20 cellular contexts compared by ENCODE assay signal in the genomic region with DNA sequence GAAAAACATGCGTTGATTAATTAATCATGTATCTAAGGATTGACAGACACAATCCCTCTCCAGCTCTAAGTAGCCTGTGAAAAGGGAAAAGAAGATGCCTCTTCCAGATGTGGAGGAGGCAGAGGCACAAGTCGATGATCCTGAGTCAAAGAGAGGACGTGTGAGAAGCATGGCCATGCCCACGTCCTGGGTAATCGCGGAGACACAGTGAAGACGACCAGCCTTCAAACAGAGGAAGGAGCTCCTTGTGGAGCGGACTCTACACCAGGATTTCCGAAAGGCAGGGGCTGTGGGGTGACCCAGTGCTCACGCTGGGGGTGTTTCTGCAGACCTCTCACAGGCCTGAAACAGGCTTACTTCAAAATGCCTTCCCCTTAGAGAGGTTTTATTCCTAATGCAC.
DNase-seq lines count a peak whose midpoint lies in the region; ATAC-seq and TF ChIP-seq lines count a peak whose summit lies in the region.
"Had no signal": no experiment of that assay in that cellular context is flagged by ENCODE, and none has a peak within 500 bp of the region (broad histone marks: within the 10 kb centered on the region; RNA-seq: fewer than 3 reads in every experiment).

No MANE protein-coding gene starts in this region.

- DNase-seq in heart right ventricle = no peak
- no peak for DNase-seq in Right ventricle myocardium superior
- DNase-seq in mucosa of gallbladder (ENCODE audit: low spot score) = peak; percentile 7
- DNase-seq in spleen = no peak
- no peak for DNase-seq in aorta
- no peak for DNase-seq in Calu3
- no peak for DNase-seq in SW480 (ENCODE audit: low spot score)
- DNase-seq: activated CD4-positive, alpha-beta T cell treated with anti-CD3 and anti-CD28 coated beads, Interleukin-2, amount 50 U/mL, for 1 hour; AML-193; body of pancreas; DMS79; endodermal cell; mucosa of descending colon; NCI-H1436 treated with DMSO at 0.1 percent for 48 hours; NCI-H524 treated with DMSO at 0.1 percent for 48 hours had no signal

- TF ChIP-seq CTCF in heart right ventricle (IDR thresholded peaks at IDR 0.05) (no peak), spleen (IDR thresholded peaks at IDR 0.05 in 8 of 11, conservative IDR thresholded peaks at IDR 0.05 in 3 of 11) (no peak), Calu3 (IDR thresholded peaks at IDR 0.05; ENCODE audit: unreplicated experiment) (no peak)

- no peaks in the 10 kb centered on the region for H3K36me3 Mint-ChIP-seq in Calu3 (ENCODE audit: insufficient read depth, unreplicated experiment)
- no peaks in the 10 kb centered on the region for H3K36me3 Mint-ChIP-seq in stimulated activated memory B cell treated with anti-CD40 and anti-IgM and Interleukin-4, amounts not matched to agents 10 μg/mL and 1 μg/mL and 100 μg/mL, for 72 hours
- H3K36me3 Mint-ChIP-seq: activated naive CD8-positive, alpha-beta T cell had no signal

- peaks cover 45 to 100% (median 95%) of the 10 kb centered on the region in 9 donors for H3K4me1 ChIP-seq in heart right ventricle
- peaks cover 0 to 77% (median 40%) of the 10 kb centered on the region in 6 donors for H3K4me1 ChIP-seq in spleen
- H3K4me1 ChIP-seq in aorta (ENCODE audit: control insufficient read depth in 1 of 2, insufficient read depth in 2 of 2, low read length in 2 of 2) = peaks cover 4 to 5% of the 10 kb centered on the region in 2 donors

- H3K27ac ChIP-seq in heart right ventricle (peak overlapping the region; percentile 51 to 89 (median 72)), spleen (peak overlapping the region in 7 of 8 donors; percentile 17 to 67 (median 57)), aorta (ENCODE audit: low read depth in 1 of 2, low read length in 2 of 2) (peak overlapping the region; percentile 14 to 61)
- H3K27ac ChIP-seq: body of pancreas, neutrophil had no signal

- no peak for ATAC-seq in heart right ventricle
- no peak for ATAC-seq in Right ventricle myocardium superior (ENCODE audit: poor library complexity)
- no peak for ATAC-seq in aorta (ENCODE audit: low FRiP score)
- ATAC-seq in stimulated activated memory B cell treated with anti-CD40 and anti-IgM and Interleukin-4, amounts not matched to agents 10 μg/mL and 1 μg/mL and 100 μg/mL, for 72 hours = no peak
- ATAC-seq: activated T-helper 17 cell treated with anti-CD3 and anti-CD28 coated beads, Interleukin-2, amount 50 U/mL, for 72 hours; body of pancreas; mucosa of descending colon had no signal

- CTCF ChIA-PET in Calu3 (lab: Charles Lee) = no interaction called here

- no peaks in the 10 kb centered on the region for H3K27me3 Mint-ChIP-seq in Calu3 (ENCODE audit: unreplicated experiment)
- peaks cover 15% of the 10 kb centered on the region for H3K27me3 Mint-ChIP-seq in stimulated activated memory B cell treated with anti-CD40 and anti-IgM and Interleukin-4, amounts not matched to agents 10 μg/mL and 1 μg/mL and 100 μg/mL, for 72 hours

- H3K36me3 ChIP-seq in heart right ventricle (peaks cover 0 to 30% (median 0%) of the 10 kb centered on the region in 9 donors), spleen (peaks cover 0 to 9% (median 0%) of the 10 kb centered on the region in 6 donors), aorta (ENCODE audit: control insufficient read depth in 1 of 2, insufficient read depth in 2 of 2, low read length in 1 of 2) (no peaks in the 10 kb centered on the region)
- H3K36me3 ChIP-seq: neutrophil had no signal

- no peaks in the 10 kb centered on the region for H3K9me3 Mint-ChIP-seq in Calu3 (ENCODE audit: low read depth, unreplicated experiment)
- no peaks in the 10 kb centered on the region for H3K9me3 Mint-ChIP-seq in stimulated activated memory B cell treated with anti-CD40 and anti-IgM and Interleukin-4, amounts not matched to agents 10 μg/mL and 1 μg/mL and 100 μg/mL, for 72 hours
- H3K9me3 Mint-ChIP-seq: activated T-helper 17 cell treated with anti-CD3 and anti-CD28 coated beads, Interleukin-2, amount 50 U/mL, for 72 hours; endodermal cell; T-helper 1 cell treated with Interleukin-12 subunit alpha and Interleukin-12 subunit beta and Interleukin-4 antibody, amounts not matched to agents 30 μg/mL and 1 μg/mL, for 36 hours had no signal

- H3K9me3 ChIP-seq in heart right ventricle (no peaks in the 10 kb centered on the region), spleen (no peaks in the 10 kb centered on the region), aorta (ENCODE audit: control insufficient read depth, low read length) (no peaks in the 10 kb centered on the region)
- H3K9me3 ChIP-seq: body of pancreas, mucosa of descending colon, neutrophil had no signal

- H3K4me3 ChIP-seq in heart right ventricle (no peak overlapping the region), spleen (no peak overlapping the region), aorta (ENCODE audit: low read length in 2 of 2) (no peak overlapping the region)
- H3K4me3 ChIP-seq: body of pancreas, mucosa of descending colon had no signal

- intact Hi-C loops in heart right ventricle (cut with DNase I) = loop anchor here in 3 of 10 donors (5.0 to 10.0 kb wide), 3 partner anchors 68 to 176 kb away; partner anchors contain the start of genes COL4A1 (in 2 of the 3) and COL4A2 (in 2 of the 3)
- intact Hi-C loops in Right ventricle myocardium superior (cut with DNase I) = no loop called here
- intact Hi-C loops in spleen (cut with DNase I; ENCODE audit: low total_unique reads) = no loop called here
- intact Hi-C loops in aorta (cut with DNase I) = loop anchor here in 1 of 2 donors (5.0 kb wide), 1 partner anchor 71 kb away; the partner anchor contains the start of genes COL4A1 and COL4A2
- intact Hi-C loops in Calu3 (cut with micrococcal nuclease; ENCODE audit: unreplicated experiment) = no loop called here

- H3K4me1 Mint-ChIP-seq in Calu3 (ENCODE audit: low read depth, unreplicated experiment) = no peaks in the 10 kb centered on the region
- H3K4me1 Mint-ChIP-seq in stimulated activated memory B cell treated with anti-CD40 and anti-IgM and Interleukin-4, amounts not matched to agents 10 μg/mL and 1 μg/mL and 100 μg/mL, for 72 hours = no peaks in the 10 kb centered on the region
- H3K4me1 Mint-ChIP-seq: activated T-helper 17 cell treated with anti-CD3 and anti-CD28 coated beads, Interleukin-2, amount 50 U/mL, for 72 hours had no signal

- H3K27me3 ChIP-seq in heart right ventricle (no peaks in the 10 kb centered on the region), spleen (replicated peaks in 1 of 7) (peaks cover 0 to 22% (median 0%) of the 10 kb centered on the region in 7 donors), aorta (ENCODE audit: control insufficient read depth in 1 of 2, insufficient read depth in 2 of 2, low read length in 1 of 2) (no peaks in the 10 kb centered on the region)
- H3K27me3 ChIP-seq: body of pancreas had no signal

- 69 to 71% methylated on average over 10 of the region's 10 CpGs for WGBS in heart right ventricle, 2 donors
- 63 to 85% (median 68%) methylated on average over 10 of the region's 10 CpGs for WGBS in spleen, 5 donors
- WGBS in aorta, 2 donors = 62 to 72% methylated on average over 10 of the region's 10 CpGs

- H3K27ac Mint-ChIP-seq in Calu3 (ENCODE audit: unreplicated experiment) = no peak overlapping the region
- no peak overlapping the region for H3K27ac Mint-ChIP-seq in stimulated activated memory B cell treated with anti-CD40 and anti-IgM and Interleukin-4, amounts not matched to agents 10 μg/mL and 1 μg/mL and 100 μg/mL, for 72 hours
- H3K27ac Mint-ChIP-seq: activated naive CD8-positive, alpha-beta T cell; activated T-helper 17 cell treated with anti-CD3 and anti-CD28 coated beads, Interleukin-2, amount 50 U/mL, for 72 hours; endodermal cell; T-helper 1 cell treated with Interleukin-12 subunit alpha and Interleukin-12 subunit beta and Interleukin-4 antibody, amounts not matched to agents 30 μg/mL and 1 μg/mL, for 36 hours had no signal

- BruUV-seq in Calu3 (replicated peaks; lab: Mats Ljungman, UMichigan) = no TSS peak

- H3K4me3 Mint-ChIP-seq in Calu3 (ENCODE audit: low read depth, unreplicated experiment) = no peak overlapping the region
- H3K4me3 Mint-ChIP-seq in stimulated activated memory B cell treated with anti-CD40 and anti-IgM and Interleukin-4, amounts not matched to agents 10 μg/mL and 1 μg/mL and 100 μg/mL, for 72 hours = no peak overlapping the region
- H3K4me3 Mint-ChIP-seq: activated naive CD8-positive, alpha-beta T cell; activated T-helper 17 cell treated with anti-CD3 and anti-CD28 coated beads, Interleukin-2, amount 50 U/mL, for 72 hours; endodermal cell; T-helper 1 cell treated with Interleukin-12 subunit alpha and Interleukin-12 subunit beta and Interleukin-4 antibody, amounts not matched to agents 30 μg/mL and 1 μg/mL, for 36 hours had no signal

- no peak for TF ChIP-seq POLR2A in spleen (IDR thresholded peaks at IDR 0.05)
